Comparison of ENCODE assay signal across 25 cellular contexts in genomic region chr2:232237460-232237859, GRCh38.
DNase-seq lines count a peak whose midpoint lies in the region; TF ChIP-seq lines count a peak whose summit lies in the region.
"Had no signal": no experiment of that assay in that cellular context is flagged by ENCODE, and none has a peak within 500 bp of the region (broad histone marks: within the 10 kb centered on the region; RNA-seq: fewer than 3 reads in every experiment).

No MANE protein-coding gene starts in this region.

- 90 to 95% methylated on average over 2 to 5 of the region's 5 CpGs for WGBS in endodermal cell (ENCODE audit: insufficient coverage in 1 of 2, insufficient read length in 1 of 2), 2 experiments

- no peak overlapping the region for H3K27ac ChIP-seq in BLaER1 treated with 17β-estradiol and CSF1 and Interleukin-3, amounts not matched to agents 10 nM and 100 nM
- H3K27ac ChIP-seq in KOPT-K1 (ENCODE audit: low read depth, low read length, poor library complexity, severe bottlenecking) (peak overlapping the region; percentile 20), colonic mucosa (no peak overlapping the region), endodermal cell (ENCODE audit: low read depth, low read length) (no peak overlapping the region)
- H3K27ac ChIP-seq: brain microvascular endothelial cell, heart left ventricle, ovary, suprapubic skin had no signal

- TF ChIP-seq CTCF in colonic mucosa (IDR thresholded peaks at IDR 0.05) (no peak), endodermal cell (conservative IDR thresholded peaks at IDR 0.05) (no peak)

- H3K9ac ChIP-seq in BLaER1 treated with 17β-estradiol and CSF1 and Interleukin-3, amounts not matched to agents 10 nM and 100 nM: no peak overlapping the region
- no peak overlapping the region for H3K9ac ChIP-seq in colonic mucosa (ENCODE audit: low read depth in 2 of 2, low read length in 2 of 2)
- no peak overlapping the region for H3K9ac ChIP-seq in endodermal cell (ENCODE audit: extremely low read depth, low read length, poor library complexity, severe bottlenecking)

- H3K9me3 Mint-ChIP-seq in T-helper 1 cell treated with Interleukin-12 subunit alpha and Interleukin-12 subunit beta and Interleukin-4 antibody, amounts not matched to agents 30 μg/mL and 1 μg/mL, for 36 hours: no peaks in the 10 kb centered on the region
- no peaks in the 10 kb centered on the region for H3K9me3 Mint-ChIP-seq in activated T-helper 1 cell treated with anti-CD3 and anti-CD28 coated beads, Interleukin-12 subunit alpha, Interleukin-12 subunit beta, Interleukin-2, Interleukin-4 antibody, amounts not matched to agents 30 ng/mL and 10 ng/mL and 1 ng/mL, durations not matched to agents 14 hours and 24 hours and 36 hours
- no peaks in the 10 kb centered on the region for H3K9me3 Mint-ChIP-seq in endodermal cell
- H3K9me3 Mint-ChIP-seq: activated CD4-positive, alpha-beta memory T cell treated with anti-CD3 and anti-CD28 coated beads, Interleukin-2, amount 10 ng/mL, durations not matched to agents 7 days and 5 days; natural killer cell; WTC11 had no signal

- H4K20me1 ChIP-seq in BLaER1 treated with 17β-estradiol and CSF1 and Interleukin-3, amounts not matched to agents 10 nM and 100 nM: no peaks in the 10 kb centered on the region; a peak in 1 of 22 replicates

- peaks cover 2% of the 10 kb centered on the region for H3K36me3 Mint-ChIP-seq in T-helper 1 cell treated with Interleukin-12 subunit alpha and Interleukin-12 subunit beta and Interleukin-4 antibody, amounts not matched to agents 30 μg/mL and 1 μg/mL, for 36 hours (ENCODE audit: low read depth)
- H3K36me3 Mint-ChIP-seq in activated T-helper 1 cell treated with anti-CD3 and anti-CD28 coated beads, Interleukin-12 subunit alpha, Interleukin-12 subunit beta, Interleukin-2, Interleukin-4 antibody, amounts not matched to agents 30 ng/mL and 10 ng/mL and 1 ng/mL, durations not matched to agents 14 hours and 24 hours and 36 hours (ENCODE audit: low read depth): peaks cover 12% of the 10 kb centered on the region
- H3K36me3 Mint-ChIP-seq in endodermal cell (ENCODE audit: low read depth): peaks cover 3% of the 10 kb centered on the region
- H3K36me3 Mint-ChIP-seq: natural killer cell, WTC11 had no signal

- peaks cover 19% of the 10 kb centered on the region for H3K4me1 Mint-ChIP-seq in T-helper 1 cell treated with Interleukin-12 subunit alpha and Interleukin-12 subunit beta and Interleukin-4 antibody, amounts not matched to agents 30 μg/mL and 1 μg/mL, for 36 hours (ENCODE audit: low read depth)
- peaks cover 51% of the 10 kb centered on the region for H3K4me1 Mint-ChIP-seq in activated T-helper 1 cell treated with anti-CD3 and anti-CD28 coated beads, Interleukin-12 subunit alpha, Interleukin-12 subunit beta, Interleukin-2, Interleukin-4 antibody, amounts not matched to agents 30 ng/mL and 10 ng/mL and 1 ng/mL, durations not matched to agents 14 hours and 24 hours and 36 hours (ENCODE audit: low read depth)
- peaks cover 25% of the 10 kb centered on the region for H3K4me1 Mint-ChIP-seq in endodermal cell

- no peak overlapping the region for H3K27ac Mint-ChIP-seq in T-helper 1 cell treated with Interleukin-12 subunit alpha and Interleukin-12 subunit beta and Interleukin-4 antibody, amounts not matched to agents 30 μg/mL and 1 μg/mL, for 36 hours
- peak overlapping the region; percentile 36 for H3K27ac Mint-ChIP-seq in activated T-helper 1 cell treated with anti-CD3 and anti-CD28 coated beads, Interleukin-12 subunit alpha, Interleukin-12 subunit beta, Interleukin-2, Interleukin-4 antibody, amounts not matched to agents 30 ng/mL and 10 ng/mL and 1 ng/mL, durations not matched to agents 14 hours and 24 hours and 36 hours
- no peak overlapping the region for H3K27ac Mint-ChIP-seq in endodermal cell
- H3K27ac Mint-ChIP-seq: activated CD4-positive, alpha-beta memory T cell treated with anti-CD3 and anti-CD28 coated beads, Interleukin-2, amount 10 ng/mL, durations not matched to agents 7 days and 5 days; WTC11 had no signal

- no peak overlapping the region for H3K4me3 ChIP-seq in BLaER1 treated with 17β-estradiol and CSF1 and Interleukin-3, amounts not matched to agents 10 nM and 100 nM
- no peak overlapping the region for H3K4me3 ChIP-seq in colonic mucosa
- no peak overlapping the region for H3K4me3 ChIP-seq in endodermal cell (ENCODE audit: low read length)
- H3K4me3 ChIP-seq: heart left ventricle, ovary, smooth muscle cell, suprapubic skin had no signal

- peak overlapping the region; percentile 21 for H3K4me3 Mint-ChIP-seq in T-helper 1 cell treated with Interleukin-12 subunit alpha and Interleukin-12 subunit beta and Interleukin-4 antibody, amounts not matched to agents 30 μg/mL and 1 μg/mL, for 36 hours
- H3K4me3 Mint-ChIP-seq in activated T-helper 1 cell treated with anti-CD3 and anti-CD28 coated beads, Interleukin-12 subunit alpha, Interleukin-12 subunit beta, Interleukin-2, Interleukin-4 antibody, amounts not matched to agents 30 ng/mL and 10 ng/mL and 1 ng/mL, durations not matched to agents 14 hours and 24 hours and 36 hours: no peak overlapping the region
- H3K4me3 Mint-ChIP-seq in endodermal cell: no peak overlapping the region
- H3K4me3 Mint-ChIP-seq: activated CD4-positive, alpha-beta memory T cell treated with anti-CD3 and anti-CD28 coated beads, Interleukin-2, amount 10 ng/mL, durations not matched to agents 7 days and 5 days; natural killer cell; WTC11 had no signal

- H3K9me3 ChIP-seq in BLaER1 treated with 17β-estradiol and CSF1 and Interleukin-3, amounts not matched to agents 10 nM and 100 nM (replicated peaks in 1 of 11): no peaks in the 10 kb centered on the region
- H3K9me3 ChIP-seq in KOPT-K1 (ENCODE audit: insufficient read depth, low read length, poor library complexity, severe bottlenecking): no peaks in the 10 kb centered on the region
- no peaks in the 10 kb centered on the region for H3K9me3 ChIP-seq in colonic mucosa
- no peaks in the 10 kb centered on the region for H3K9me3 ChIP-seq in endodermal cell (ENCODE audit: control insufficient read depth, low read length)
- H3K9me3 ChIP-seq: heart left ventricle, ovary, suprapubic skin had no signal

- peaks cover 14 to 53% (median 33%) of the 10 kb centered on the region in 11 experiments; a peak in 21 of 22 replicates for H3K36me3 ChIP-seq in BLaER1 treated with 17β-estradiol and CSF1 and Interleukin-3, amounts not matched to agents 10 nM and 100 nM
- H3K36me3 ChIP-seq in KOPT-K1 (ENCODE audit: insufficient read depth, low read length) (peaks cover 14% of the 10 kb centered on the region; the same call in 1 of the 2 replicates), colonic mucosa (no peaks in the 10 kb centered on the region), endodermal cell (ENCODE audit: control insufficient read depth, insufficient read depth, low read length) (no peaks in the 10 kb centered on the region)
- H3K36me3 ChIP-seq: brain microvascular endothelial cell, ovary had no signal

- intact Hi-C loops in activated T-helper 1 cell treated with anti-CD3 and anti-CD28 coated beads, Interleukin-12 subunit alpha, Interleukin-12 subunit beta, Interleukin-2, Interleukin-4 antibody, amounts not matched to agents 30 ng/mL and 10 ng/mL and 1 ng/mL, durations not matched to agents 14 hours and 24 hours and 36 hours (cut with micrococcal nuclease): no loop called here
- intact Hi-C loops in colonic mucosa (cut with DNase I): no loop called here

- peaks cover 0 to 29% (median 15%) of the 10 kb centered on the region in 10 experiments; a peak in 12 of 20 replicates for H3K4me1 ChIP-seq in BLaER1 treated with 17β-estradiol and CSF1 and Interleukin-3, amounts not matched to agents 10 nM and 100 nM
- no peaks in the 10 kb centered on the region for H3K4me1 ChIP-seq in colonic mucosa
- H3K4me1 ChIP-seq in endodermal cell (ENCODE audit: control insufficient read depth, insufficient read depth, low read length): no peaks in the 10 kb centered on the region

- no peak for DNase-seq in T-helper 1 cell
- no peak for DNase-seq in activated T-helper 1 cell treated with anti-CD3 and anti-CD28 coated beads, Interleukin-12 subunit alpha, Interleukin-12 subunit beta, Interleukin-2, Interleukin-4 antibody, amounts not matched to agents 30 ng/mL and 10 ng/mL and 1 ng/mL, durations not matched to agents 14 hours and 24 hours and 36 hours (ENCODE audit: low spot score)
- no peak for DNase-seq in NCI-H446 treated with DMSO at 0.1 percent for 48 hours (lab: John Stamatoyannopoulos, UW)
- DNase-seq in colonic mucosa: no peak
- DNase-seq in endodermal cell: no peak
- DNase-seq: 8988T; activated CD4-positive, alpha-beta memory T cell treated with anti-CD3 and anti-CD28 coated beads, Interleukin-2, amount 10 ng/mL, durations not matched to agents 7 days and 5 days; DMS79 treated with DMSO at 0.1 percent for 48 hours; effector CD8-positive, alpha-beta T cell; foreskin fibroblast; heart left ventricle; natural killer cell; NCI-H1092; NCI-H187 treated with DMSO at 0.1 percent for 48 hours; NCI-H774; ovary; stimulated activated CD4-positive, alpha-beta T cell treated with anti-CD3 and anti-CD28 coated beads, Interleukin-2, amount 100 ng/mL, for 24 hours; T1000 had no signal

- H3K27me3 ChIP-seq in BLaER1 treated with 17β-estradiol and CSF1 and Interleukin-3, amounts not matched to agents 10 nM and 100 nM: no peaks in the 10 kb centered on the region
- H3K27me3 ChIP-seq in colonic mucosa (no peaks in the 10 kb centered on the region), endodermal cell (ENCODE audit: control insufficient read depth, insufficient read depth, low read length, poor library complexity, severe bottlenecking) (peaks cover 35% of the 10 kb centered on the region)
- H3K27me3 ChIP-seq: brain microvascular endothelial cell, heart left ventricle, ovary, suprapubic skin had no signal

- H3K27me3 Mint-ChIP-seq in T-helper 1 cell treated with Interleukin-12 subunit alpha and Interleukin-12 subunit beta and Interleukin-4 antibody, amounts not matched to agents 30 μg/mL and 1 μg/mL, for 36 hours (ENCODE audit: low read depth): no peaks in the 10 kb centered on the region
- H3K27me3 Mint-ChIP-seq in activated T-helper 1 cell treated with anti-CD3 and anti-CD28 coated beads, Interleukin-12 subunit alpha, Interleukin-12 subunit beta, Interleukin-2, Interleukin-4 antibody, amounts not matched to agents 30 ng/mL and 10 ng/mL and 1 ng/mL, durations not matched to agents 14 hours and 24 hours and 36 hours (ENCODE audit: insufficient read depth): no peaks in the 10 kb centered on the region
- H3K27me3 Mint-ChIP-seq in endodermal cell (ENCODE audit: insufficient read depth): peaks cover 8% of the 10 kb centered on the region
- H3K27me3 Mint-ChIP-seq: activated CD4-positive, alpha-beta memory T cell treated with anti-CD3 and anti-CD28 coated beads, Interleukin-2, amount 10 ng/mL, durations not matched to agents 7 days and 5 days had no signal

- peak overlapping the region in 6 of 11 experiments; percentile 15 to 54 (median 36); a peak in 7 of 22 replicates for H3K4me2 ChIP-seq in BLaER1 treated with 17β-estradiol and CSF1 and Interleukin-3, amounts not matched to agents 10 nM and 100 nM
- H3K4me2 ChIP-seq: smooth muscle cell had no signal
